In the genomic region with DNA sequence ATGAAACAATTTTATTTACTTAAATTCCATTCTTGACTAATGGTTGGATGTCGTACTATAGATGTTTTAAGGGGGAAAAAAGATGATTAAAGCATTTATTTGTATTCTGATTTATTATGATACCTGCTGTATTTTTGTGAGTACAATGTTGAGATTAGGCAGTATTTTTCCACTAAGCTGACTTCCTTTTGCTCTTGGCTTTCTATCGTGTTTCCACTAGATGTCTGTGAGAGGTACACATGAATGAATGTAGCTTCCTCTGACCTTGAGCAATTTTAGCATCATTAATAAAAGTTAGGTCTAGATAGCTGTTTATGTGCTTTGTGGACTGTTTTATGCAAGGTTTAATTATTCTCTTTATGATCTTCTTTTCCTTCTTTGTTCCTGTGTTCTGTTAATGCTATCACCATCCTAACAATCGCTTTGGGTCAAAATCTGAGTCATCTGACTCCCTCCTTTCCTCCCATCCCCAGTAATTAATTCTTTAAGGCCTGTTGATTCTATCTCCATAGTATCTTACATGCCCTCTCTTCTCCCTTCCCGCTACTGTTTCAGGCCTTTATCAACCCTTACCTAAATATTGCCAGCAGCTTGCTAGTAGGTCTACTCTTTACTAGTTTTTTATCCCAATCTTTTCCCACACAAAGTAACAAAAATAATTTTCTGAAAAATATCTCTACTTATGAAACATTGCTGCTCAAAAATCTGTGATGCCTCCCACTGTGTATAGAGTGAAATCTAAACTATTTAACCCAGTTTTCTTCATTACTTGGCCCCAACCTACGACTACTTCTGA, we compare ENCODE assay signal across 8 cellular contexts.
DNase-seq lines count a peak whose midpoint lies in the region; ATAC-seq, FAIRE-seq and TF ChIP-seq lines count a peak whose summit lies in the region.

No MANE protein-coding gene starts in this region.

- 51% methylated on average over 5 of the region's 5 CpGs for WGBS in prostate gland

- intact Hi-C loops in prostate gland (cut with DNase I), result no loop called here

- H3K4me1 ChIP-seq in prostate gland (replicated peaks), result peaks cover 12% of the 10 kb centered on the region

- no peaks in the 10 kb centered on the region for H3K27me3 ChIP-seq in prostate gland (replicated peaks; ENCODE audit: insufficient read depth)

- no peak for TF ChIP-seq POLR2A in H54 (IDR thresholded peaks at IDR 0.05; ENCODE audit: low read depth, low read length)
- TF ChIP-seq POLR2A in prostate gland (IDR thresholded peaks at IDR 0.05), result no peak

- H3K9me3 ChIP-seq in prostate gland, result no peaks in the 10 kb centered on the region

- H3K36me3 ChIP-seq in prostate gland, result no peaks in the 10 kb centered on the region

- H3K27ac ChIP-seq in prostate gland, result peak overlapping the region; percentile 62 to 86

- ATAC-seq in HG02870 (IDR thresholded peaks at IDR 0.05; ENCODE audit: unreplicated experiment), result no peak
- ATAC-seq in HG03196 (IDR thresholded peaks at IDR 0.05; ENCODE audit: unreplicated experiment), result no peak
- ATAC-seq in HG02973 (IDR thresholded peaks at IDR 0.05; ENCODE audit: unreplicated experiment), result no peak

- TF ChIP-seq CTCF in epithelial cell of proximal tubule (conservative IDR thresholded peaks at IDR 0.05; ENCODE audit: low read depth, low read length), result no peak
- TF ChIP-seq CTCF in prostate gland (IDR thresholded peaks at IDR 0.05), result no peak

- no peak for DNase-seq in H54 (ENCODE audit: insufficient read length, low spot score)
- peak; percentile 76 for DNase-seq in SW480 (ENCODE audit: low spot score)
- DNase-seq in epithelial cell of proximal tubule (ENCODE audit: low read depth), result peak; percentile 84
- DNase-seq in prostate gland (ENCODE audit: low spot score), result no peak
- DNase-seq in hepatic stellate cell (ENCODE audit: low spot score), result no peak

- H3K4me3 ChIP-seq in epithelial cell of proximal tubule (ENCODE audit: low read depth, low read length) (no peak overlapping the region), prostate gland (no peak overlapping the region)

- peak; percentile 78 for FAIRE-seq in H54 (lab: Jason Lieb, UNC)

Comparison
In these comparisons a context has a peak if more than half of its experiments do, and no peak if none do; other contexts are left out.
1. DNase-seq: peak in SW480 (single experiment) and epithelial cell of proximal tubule (single experiment); none in H54 (single experiment), prostate gland (single experiment) and hepatic stellate cell (single experiment).